ENCODE assay signal across 24 cellular contexts in the genomic region with DNA sequence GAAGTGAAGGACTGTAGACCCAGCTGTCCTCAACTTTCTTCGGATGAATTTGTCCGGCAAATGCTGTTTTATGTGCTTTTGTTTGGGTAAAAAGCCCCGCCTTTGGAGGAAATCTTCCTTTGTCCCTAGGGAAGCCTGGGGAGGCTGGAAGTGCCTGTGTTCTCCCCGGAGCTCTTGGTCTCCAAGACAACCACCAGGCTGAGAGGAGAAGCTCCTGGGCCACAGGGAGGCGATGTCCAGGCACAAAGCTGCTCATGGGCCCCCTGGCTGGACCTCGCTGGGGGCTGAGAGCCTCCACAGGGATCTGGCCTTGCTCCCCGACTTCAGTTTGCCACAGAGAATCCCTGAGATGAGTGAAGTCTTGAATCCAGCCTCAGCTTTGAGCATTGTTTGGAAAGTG.
"Had no signal": no experiment of that assay in that cellular context is flagged by ENCODE, and none has a peak within 500 bp of the region (broad histone marks: within the 10 kb centered on the region; RNA-seq: fewer than 3 reads in every experiment).

No MANE protein-coding gene starts in this region.

- H3K4me3 ChIP-seq: lower lobe of right lung, thyroid gland had no signal

- H3K36me3 ChIP-seq: brain microvascular endothelial cell, lower lobe of right lung, thyroid gland had no signal

- H3K4me3 Mint-ChIP-seq: activated T-helper 17 cell treated with anti-CD3 and anti-CD28 coated beads, Interleukin-2, amount 50 U/mL, for 72 hours; dendritic cell treated with granulocyte-macrophage colony-stimulating factor and Interleukin-4, amounts not matched to agents 40 ng/mL and 50 ng/mL, for 4 days; effector memory CD8-positive, alpha-beta T cell; mesothelial cell of epicardium; stimulated activated memory B cell treated with anti-CD40 and anti-IgM and Interleukin-4, amounts not matched to agents 10 μg/mL and 1 μg/mL and 100 μg/mL, for 72 hours had no signal

- FAIRE-seq: islet of Langerhans, urothelium cell line had no signal

- DNase-seq: activated CD4-positive, alpha-beta T cell treated with anti-CD3 and anti-CD28 coated beads for 1 hour; activated CD4-positive, alpha-beta T cell treated with anti-CD3 and anti-CD28 coated beads, Interleukin-2, amount 50 U/mL, for 4 hours; activated naive CD4-positive, alpha-beta T cell treated with Interleukin-2 at 50 U/mL for 16 hours; anterior cingulate cortex; brain microvascular endothelial cell; cerebellar nuclear complex; effector memory CD8-positive, alpha-beta T cell; foreskin melanocyte; head of caudate nucleus; left colon; lower lobe of right lung; retina; stimulated activated CD4-positive, alpha-beta T cell treated with anti-CD3 and anti-CD28 coated beads, Interleukin-12 subunit alpha, Interleukin-12 subunit beta, amount 100 ng/mL, for 4 hours; stimulated activated CD4-positive, alpha-beta T cell treated with anti-CD3 and anti-CD28 coated beads, Interleukin-2, amount 100 ng/mL, for 24 hours; T1000; thyroid gland had no signal

- H3K79me2 ChIP-seq: parathyroid adenoma had no signal

- H3K27me3 ChIP-seq: brain microvascular endothelial cell, thyroid gland had no signal

- H3K9ac ChIP-seq: parathyroid adenoma had no signal

- H3K27ac ChIP-seq: brain microvascular endothelial cell, epithelial cell of prostate, lower lobe of right lung, parathyroid adenoma, thyroid gland had no signal

- H3K9me3 Mint-ChIP-seq: dendritic cell treated with granulocyte-macrophage colony-stimulating factor and Interleukin-4, amounts not matched to agents 40 ng/mL and 50 ng/mL, for 4 days; mesothelial cell of epicardium had no signal

- H3K4me1 Mint-ChIP-seq: activated T-helper 17 cell treated with anti-CD3 and anti-CD28 coated beads, Interleukin-2, amount 50 U/mL, for 72 hours; mesothelial cell of epicardium; stimulated activated memory B cell treated with anti-CD40 and anti-IgM and Interleukin-4, amounts not matched to agents 10 μg/mL and 1 μg/mL and 100 μg/mL, for 72 hours had no signal

- ATAC-seq: activated T-helper 17 cell treated with anti-CD3 and anti-CD28 coated beads, Interleukin-2, amount 50 U/mL, for 72 hours; effector memory CD8-positive, alpha-beta T cell; left colon; lower lobe of right lung; stimulated activated memory B cell treated with anti-CD40 and anti-IgM and Interleukin-4, amounts not matched to agents 10 μg/mL and 1 μg/mL and 100 μg/mL, for 72 hours had no signal

- H2AFZ ChIP-seq: parathyroid adenoma had no signal

- H3K36me3 Mint-ChIP-seq: mesothelial cell of epicardium; stimulated activated memory B cell treated with anti-CD40 and anti-IgM and Interleukin-4, amounts not matched to agents 10 μg/mL and 1 μg/mL and 100 μg/mL, for 72 hours had no signal

- H3K9me3 ChIP-seq: lower lobe of right lung, thyroid gland had no signal

- H3K4me1 ChIP-seq: lower lobe of right lung, parathyroid adenoma had no signal

- H3K27ac Mint-ChIP-seq: activated T-helper 17 cell treated with anti-CD3 and anti-CD28 coated beads, Interleukin-2, amount 50 U/mL, for 72 hours; dendritic cell treated with granulocyte-macrophage colony-stimulating factor and Interleukin-4, amounts not matched to agents 40 ng/mL and 50 ng/mL, for 4 days; effector memory CD8-positive, alpha-beta T cell; mesothelial cell of epicardium; stimulated activated memory B cell treated with anti-CD40 and anti-IgM and Interleukin-4, amounts not matched to agents 10 μg/mL and 1 μg/mL and 100 μg/mL, for 72 hours had no signal

- H3K27me3 Mint-ChIP-seq: activated T-helper 17 cell treated with anti-CD3 and anti-CD28 coated beads, Interleukin-2, amount 50 U/mL, for 72 hours; dendritic cell treated with granulocyte-macrophage colony-stimulating factor and Interleukin-4, amounts not matched to agents 40 ng/mL and 50 ng/mL, for 4 days; effector memory CD8-positive, alpha-beta T cell had no signal
